Comparison of ENCODE assay signal across 34 cellular contexts in the genomic region with DNA sequence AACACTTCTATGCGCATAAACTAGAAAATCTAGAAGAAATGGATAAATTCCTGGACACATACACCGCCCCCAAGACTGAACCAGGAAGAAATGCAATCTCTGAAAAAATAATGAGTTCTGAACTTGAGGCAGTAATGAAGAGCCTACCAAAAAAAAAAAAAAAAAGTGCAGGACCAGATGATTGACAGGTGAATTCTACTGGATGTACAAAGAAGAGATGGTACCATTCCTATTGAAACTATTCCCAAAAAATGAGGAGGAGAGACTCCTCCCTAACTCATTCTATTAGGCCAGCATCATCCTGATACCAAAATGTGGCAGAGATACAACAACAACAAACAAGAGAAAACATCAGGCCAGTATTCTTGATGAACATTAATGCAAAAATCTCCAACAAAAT. TPM values are rescaled to one million over a fixed set of nuclear protein-coding genes. Genes with fewer than 3 reads are reported as not detected.
DNase-seq lines count a peak whose midpoint lies in the region; ATAC-seq, FAIRE-seq and TF ChIP-seq lines count a peak whose summit lies in the region.
"Had no signal": no experiment of that assay in that cellular context is flagged by ENCODE, and none has a peak within 500 bp of the region (broad histone marks: within the 10 kb centered on the region; RNA-seq: fewer than 3 reads in every experiment).

No MANE protein-coding gene starts in this region.

- FAIRE-seq in K562 (lab: Jason Lieb, UNC) (no peak), small intestine (lab: Jason Lieb, UNC) (no peak)
- FAIRE-seq: A204.1, A549, D721Med had no signal

- no peaks in the 10 kb centered on the region for H4K20me1 ChIP-seq in K562 (replicated peaks; ENCODE audit: control insufficient read depth, insufficient read depth, low read length)
- H4K20me1 ChIP-seq: BLaER1; BLaER1 treated with 17β-estradiol and CSF1 and Interleukin-3, amounts not matched to agents 10 nM and 100 nM had no signal

- POLR2A ChIA-PET in HEK293T (lab: Yijun Ruan, JAX) (no interaction called here), K562 (lab: Yijun Ruan, JAX) (no interaction called here)

- no peak overlapping the region for H3K4me3 ChIP-seq in K562
- no peak overlapping the region for H3K4me3 ChIP-seq in small intestine (ENCODE audit: low read depth in 1 of 2, low read length in 2 of 2)
- H3K4me3 ChIP-seq: A549; BLaER1; BLaER1 treated with 17β-estradiol and CSF1 and Interleukin-3, amounts not matched to agents 10 nM and 100 nM had no signal

- TF ChIP-seq EP300 in K562 (IDR thresholded peaks at IDR 0.05; ENCODE audit: low read length) = no peak

- peak overlapping the region; percentile 65 for H3K27ac Mint-ChIP-seq in activated T-cell treated with anti-CD3 and anti-CD28 coated beads, Interleukin-2, amount 50 U/mL, for 72 hours
- no peak overlapping the region for H3K27ac Mint-ChIP-seq in activated T-cell treated with anti-CD3 and anti-CD28 coated beads, Interleukin-2, amount 50 U/mL, for 24 hours
- H3K27ac Mint-ChIP-seq: B cell; CD14-positive monocyte; CD4-positive, alpha-beta memory T cell; CD4-positive, alpha-beta T cell; CD4-positive, CD25-positive, alpha-beta regulatory T cell; CD8-positive, alpha-beta memory T cell; CD8-positive, alpha-beta T cell had no signal

- H3K79me2 ChIP-seq in K562 (ENCODE audit: control insufficient read depth, insufficient read depth, low read length) = no peaks in the 10 kb centered on the region

- no peaks in the 10 kb centered on the region; a peak in 1 of 5 replicates for H3K27me3 ChIP-seq in K562 (ENCODE audit: control insufficient read depth in 2 of 2, insufficient read depth in 2 of 2, low read length in 2 of 2)
- no peaks in the 10 kb centered on the region for H3K27me3 ChIP-seq in small intestine (ENCODE audit: control insufficient read depth in 2 of 2, insufficient read depth in 2 of 2, low read length in 2 of 2)
- H3K27me3 ChIP-seq: BLaER1; BLaER1 treated with 17β-estradiol and CSF1 and Interleukin-3, amounts not matched to agents 10 nM and 100 nM had no signal

- no TSS peak for BruUV-seq in K562 (replicated peaks; lab: Mats Ljungman, UMichigan)

- no peak for TF ChIP-seq POLR2A in K562 (conservative IDR thresholded peaks at IDR 0.05)

- H3K36me3 ChIP-seq in K562 (ENCODE audit: control insufficient read depth, insufficient read depth, low read length) (no peaks in the 10 kb centered on the region), small intestine (ENCODE audit: control insufficient read depth in 2 of 2, insufficient read depth in 2 of 2, low read length in 2 of 2) (no peaks in the 10 kb centered on the region)
- H3K36me3 ChIP-seq: BE2C; BLaER1; BLaER1 treated with 17β-estradiol and CSF1 and Interleukin-3, amounts not matched to agents 10 nM and 100 nM had no signal

- no peak for DNase-seq in activated T-cell treated with anti-CD3 and anti-CD28 coated beads, Interleukin-2, amount 50 U/mL, for 72 hours
- no peak for DNase-seq in activated T-cell treated with anti-CD3 and anti-CD28 coated beads, Interleukin-2, amount 50 U/mL, for 24 hours
- DNase-seq in HEK293T (ENCODE audit: extremely low spot score) (no peak), K562 (ENCODE audit: extremely low read depth in 1 of 4, low spot score in 3 of 4) (no peak), small intestine (no peak), DMS 273 treated with DMSO at 0.1 percent for 48 hours (lab: John Stamatoyannopoulos, UW) (no peak)
- DNase-seq: 8988T; ACHN; AML-193; BE2C; C1 segment of cervical spinal cord; Caco-2; Calu3; CD4-positive, alpha-beta memory T cell; CD4-positive, alpha-beta T cell; CD4-positive, CD25-positive, alpha-beta regulatory T cell; CD8-positive, alpha-beta memory T cell; CD8-positive, alpha-beta T cell; COR-L47; DMS153; DMS53; DMS79; DMS79 treated with DMSO at 0.1 percent for 48 hours; DND-41; EL had no signal

- intact Hi-C loops in K562 (cut with micrococcal nuclease) = no loop called here

- H3K36me3 Mint-ChIP-seq in activated T-cell treated with anti-CD3 and anti-CD28 coated beads, Interleukin-2, amount 50 U/mL, for 72 hours (ENCODE audit: insufficient read depth in 2 of 2) = peaks cover 14 to 17% of the 10 kb centered on the region in 2 donors
- no peaks in the 10 kb centered on the region for H3K36me3 Mint-ChIP-seq in activated T-cell treated with anti-CD3 and anti-CD28 coated beads, Interleukin-2, amount 50 U/mL, for 24 hours (ENCODE audit: low read depth)
- H3K36me3 Mint-ChIP-seq: CD14-positive monocyte had no signal

- H3K9me3 ChIP-seq in K562 (replicated peaks; ENCODE audit: control insufficient read depth, insufficient read depth, low read depth, low read length) (no peaks in the 10 kb centered on the region), small intestine (ENCODE audit: control insufficient read depth, low read depth) (no peaks in the 10 kb centered on the region)
- H3K9me3 ChIP-seq: BE2C, Caco-2 had no signal

- H3K27me3 Mint-ChIP-seq in activated T-cell treated with anti-CD3 and anti-CD28 coated beads, Interleukin-2, amount 50 U/mL, for 72 hours (ENCODE audit: low read depth) = peaks cover 9% of the 10 kb centered on the region
- no peaks in the 10 kb centered on the region for H3K27me3 Mint-ChIP-seq in activated T-cell treated with anti-CD3 and anti-CD28 coated beads, Interleukin-2, amount 50 U/mL, for 24 hours

- H3K9me1 ChIP-seq in K562 (ENCODE audit: control insufficient read depth, insufficient read depth, low read length) = no peaks in the 10 kb centered on the region

- no peak overlapping the region for H3K4me2 ChIP-seq in K562 (ENCODE audit: insufficient read depth, low read length)
- H3K4me2 ChIP-seq: A549; BLaER1; BLaER1 treated with 17β-estradiol and CSF1 and Interleukin-3, amounts not matched to agents 10 nM and 100 nM had no signal

- H3K4me1 Mint-ChIP-seq in activated T-cell treated with anti-CD3 and anti-CD28 coated beads, Interleukin-2, amount 50 U/mL, for 72 hours (ENCODE audit: low read depth) = no peaks in the 10 kb centered on the region
- peaks cover 4% of the 10 kb centered on the region for H3K4me1 Mint-ChIP-seq in activated T-cell treated with anti-CD3 and anti-CD28 coated beads, Interleukin-2, amount 50 U/mL, for 24 hours (ENCODE audit: low read depth)
- H3K4me1 Mint-ChIP-seq: B cell, CD14-positive monocyte had no signal

- ATAC-seq in activated T-cell treated with anti-CD3 and anti-CD28 coated beads, Interleukin-2, amount 50 U/mL, for 72 hours (replicated peaks in 1 of 2) = no peak
- no peak for ATAC-seq in K562
- ATAC-seq: A549; CD8-positive, alpha-beta T cell had no signal

- TF ChIP-seq RAD21 in K562 (CRISPR knock-in tag; conservative IDR thresholded peaks at IDR 0.05 in 1 of 2, IDR thresholded peaks at IDR 0.05 in 1 of 2) = no peak

- no peak overlapping the region for H2AFZ ChIP-seq in K562 (ENCODE audit: low read depth, low read length)

- no peak overlapping the region for H3K9ac ChIP-seq in K562 (ENCODE audit: insufficient read depth in 1 of 2, low read depth in 2 of 2, low read length in 2 of 2)
- H3K9ac ChIP-seq: BLaER1; BLaER1 treated with 17β-estradiol and CSF1 and Interleukin-3, amounts not matched to agents 10 nM and 100 nM had no signal

- H3K4me1 ChIP-seq in K562 (replicated peaks in 1 of 2; ENCODE audit: control insufficient read depth in 2 of 2, insufficient read depth in 2 of 2, low read length in 2 of 2) = no peaks in the 10 kb centered on the region
- H3K4me1 ChIP-seq in small intestine (ENCODE audit: control insufficient read depth in 2 of 2, insufficient read depth in 1 of 2, low read depth in 1 of 2, low read length in 1 of 2) = no peaks in the 10 kb centered on the region
- H3K4me1 ChIP-seq: BE2C; BLaER1; BLaER1 treated with 17β-estradiol and CSF1 and Interleukin-3, amounts not matched to agents 10 nM and 100 nM; Caco-2 had no signal

- H3K4me3 Mint-ChIP-seq in activated T-cell treated with anti-CD3 and anti-CD28 coated beads, Interleukin-2, amount 50 U/mL, for 72 hours = no peak overlapping the region
- no peak overlapping the region for H3K4me3 Mint-ChIP-seq in activated T-cell treated with anti-CD3 and anti-CD28 coated beads, Interleukin-2, amount 50 U/mL, for 24 hours
- H3K4me3 Mint-ChIP-seq: B cell; CD14-positive monocyte; CD4-positive, alpha-beta memory T cell; CD4-positive, alpha-beta T cell; CD4-positive, CD25-positive, alpha-beta regulatory T cell; CD8-positive, alpha-beta memory T cell; CD8-positive, alpha-beta T cell had no signal

- in situ Hi-C loops in K562 (cut with MboI) = no loop called here

- CTCF ChIA-PET in HEK293T (lab: Yijun Ruan, JAX) (interaction anchor here (0.6 kb wide), 1 partner anchor 42 kb away, joined by 3 read pairs; no protein-coding TSS in a partner anchor), K562 (lab: Yijun Ruan, JAX; ENCODE audit: low intra/inter-chr PET ratio) (no interaction called here)

- WGBS in K562 (ENCODE audit: insufficient coverage, low coverage, missing lambda C conversion rate) = 0% methylated on average over 2 of the region's 2 CpGs
- WGBS in small intestine, 3 donors = 75 to 91% (median 91%) methylated on average over 2 of the region's 2 CpGs

- TF ChIP-seq CTCF in K562 (IDR thresholded peaks at IDR 0.05 in 2 of 3, conservative IDR thresholded peaks at IDR 0.05 in 1 of 3; ENCODE audit: insufficient read depth in 2 of 3, low read depth in 1 of 3, low read length in 3 of 3) = no peak

- no peak overlapping the region for H3K27ac ChIP-seq in K562 (ENCODE audit: extremely low read depth, low read depth, low read length)
- H3K27ac ChIP-seq in small intestine (ENCODE audit: low read depth in 1 of 2, low read length in 1 of 2) = no peak overlapping the region
- H3K27ac ChIP-seq: 22Rv1; A549; BLaER1; BLaER1 treated with 17β-estradiol and CSF1 and Interleukin-3, amounts not matched to agents 10 nM and 100 nM; C4-2B had no signal

- H3K9me3 Mint-ChIP-seq in activated T-cell treated with anti-CD3 and anti-CD28 coated beads, Interleukin-2, amount 50 U/mL, for 72 hours = peaks cover 8 to 15% of the 10 kb centered on the region in 2 donors
- H3K9me3 Mint-ChIP-seq in activated T-cell treated with anti-CD3 and anti-CD28 coated beads, Interleukin-2, amount 50 U/mL, for 24 hours = peaks cover 12% of the 10 kb centered on the region

RNA-seq across cellular contexts. Expression of a gene that starts 22.7 kb away (rescaled TPM):
- 100 to 1,000 TPM; 781 to 974 TPM for total RNA-seq in activated T-cell treated with anti-CD3 and anti-CD28 coated beads, Interleukin-2, amount 50 U/mL, for 72 hours
- total RNA-seq in K562 (2011; cell fraction: chromatin; rRNA removed; ENCODE audit: low replicate concordance) = 1.8 and 3.2 TPM in 2 replicates
- 2.8 and 4.5 TPM in 2 replicates for total RNA-seq in K562 (2011; cell fraction: nucleolus; rRNA removed)
- 2.6 and 5.0 TPM in 2 replicates for total RNA-seq in K562 (2011; cell fraction: nucleoplasm; rRNA removed)
- total RNA-seq in K562 (2014; rRNA removed) (1.7 and 2.4 TPM in 2 replicates), K562 (2014; rRNA removed; fragmentation: Illumina TruSeq; extraction: Trizol) (0.36 and 0.51 TPM in 2 replicates), K562 (2015; rRNA removed; fragmentation: Illumina TruSeq; extraction: Trizol) (0.57 and 1.0 TPM in 2 replicates), K562 (2021) (4.9 and 5.3 TPM in 2 replicates)
- polyA plus RNA-seq in K562 (2011; rRNA removed) (0.83 and 1.7 TPM in 2 replicates), K562 (2014; fragmentation: Illumina TruSeq; extraction: Trizol) (1.1 and 1.2 TPM in 2 replicates), K562 (2014; fragmentation: Nextera tagmentation; extraction: Ambion mirVana) (under 1 TPM; 0.23 to 0.25 TPM), K562 (2014; rRNA removed) (1.4 and 2.4 TPM in 2 replicates), small intestine (100 to 1,000 TPM; 430 to 486 (median 483) TPM)
- 0.47 and 1.8 TPM in 2 replicates for polyA plus RNA-seq in K562 (2011; cell fraction: cytosol; rRNA removed)
- 1.7 and 6.2 TPM in 2 replicates for polyA plus RNA-seq in K562 (2011; cell fraction: nucleus; rRNA removed)
- polyA plus RNA-seq in K562 (2012) = 2.6 and 4.8 TPM in 2 replicates
- polyA minus RNA-seq in K562 (2011; rRNA and poly(A)+ RNA removed) = 0.42 and 0.51 TPM in 2 replicates
- 2.6 and 6.4 TPM in 2 replicates for polyA minus RNA-seq in K562 (2011; cell fraction: cytosol; rRNA and poly(A)+ RNA removed)
- polyA minus RNA-seq in K562 (2011; cell fraction: nucleus; rRNA and poly(A)+ RNA removed) = 0.40 and 0.56 TPM in 2 replicates

Comparison
In these comparisons a context has a peak if more than half of its experiments do, and no peak if none do; other contexts are left out.
1. RNA of a gene that starts 22.7 kb away (total RNA-seq): 781 to 974 TPM in activated T-cell treated with anti-CD3 and anti-CD28 coated beads, Interleukin-2, amount 50 U/mL, for 72 hours; 0.36 to 5.3 TPM in K562; every median in the first group is over 100 times any median in the second.